In the genomic region with DNA sequence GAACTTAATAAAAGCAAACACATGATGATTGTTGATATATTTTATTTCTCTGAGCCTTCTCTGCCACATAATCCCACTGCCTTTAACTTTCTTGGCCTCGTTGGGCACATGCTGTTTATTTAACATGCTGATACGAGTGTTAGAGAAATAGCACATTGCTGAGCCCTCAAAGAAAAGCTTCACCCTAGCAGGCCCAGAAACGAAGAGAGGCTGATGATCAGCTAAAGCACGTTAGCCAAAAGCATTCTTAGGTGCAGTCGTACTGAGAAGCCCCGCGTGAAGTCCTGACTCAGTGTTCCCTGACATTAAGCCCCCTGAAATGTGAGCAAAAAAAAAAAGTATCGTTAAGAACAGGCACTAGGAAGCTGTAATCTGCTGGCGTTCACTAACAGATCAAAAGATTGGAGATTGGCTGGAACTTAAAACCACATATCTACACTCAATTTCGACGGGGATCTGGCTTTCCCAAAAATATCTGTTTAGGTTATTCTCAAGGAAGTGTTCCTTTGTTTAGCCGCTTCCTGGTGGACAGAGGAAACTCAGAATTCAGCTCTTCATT, we compare ENCODE assay signal across 10 cellular contexts.
DNase-seq lines count a peak whose midpoint lies in the region; ATAC-seq and TF ChIP-seq lines count a peak whose summit lies in the region.
"Had no signal": no experiment of that assay in that cellular context is flagged by ENCODE, and none has a peak within 500 bp of the region (broad histone marks: within the 10 kb centered on the region; RNA-seq: fewer than 3 reads in every experiment).

No MANE protein-coding gene starts in this region.

- H3K4me1 ChIP-seq in DND-41 (ENCODE audit: insufficient read depth, low read length), result no peaks in the 10 kb centered on the region
- peaks cover 44% of the 10 kb centered on the region for H3K4me1 ChIP-seq in OCI-LY1 (ENCODE audit: insufficient read depth, low read length, severe bottlenecking)
- H3K4me1 ChIP-seq in neural progenitor cell, result peaks cover 5% of the 10 kb centered on the region

- H3K4me3 Mint-ChIP-seq in central memory CD8-positive, alpha-beta T cell, result no peak overlapping the region
- H3K4me3 Mint-ChIP-seq in neural progenitor cell, result no peak overlapping the region
- H3K4me3 Mint-ChIP-seq in T-cell, result no peak overlapping the region

- H3K9me2 ChIP-seq in OCI-LY1 (ENCODE audit: low read depth, low read length), result no peaks in the 10 kb centered on the region

- H3K36me3 Mint-ChIP-seq in central memory CD8-positive, alpha-beta T cell (ENCODE audit: insufficient read depth), result peaks cover 18% of the 10 kb centered on the region
- H3K36me3 Mint-ChIP-seq in neural progenitor cell (peaks cover 37% of the 10 kb centered on the region), T-cell (peaks cover 24% of the 10 kb centered on the region)

- H3K4me1 Mint-ChIP-seq in central memory CD8-positive, alpha-beta T cell, result peaks cover 30% of the 10 kb centered on the region
- peaks cover 39% of the 10 kb centered on the region for H3K4me1 Mint-ChIP-seq in neural progenitor cell
- peaks cover 1 to 21% (median 7%) of the 10 kb centered on the region in 3 donors for H3K4me1 Mint-ChIP-seq in T-cell

- no peak for TF ChIP-seq CTCF in DND-41 (IDR thresholded peaks at IDR 0.05; ENCODE audit: borderline replicate concordance, extremely low read depth, low read length, poor library complexity, severe bottlenecking)
- no peak for TF ChIP-seq CTCF in OCI-LY1 (IDR thresholded peaks at IDR 0.05; ENCODE audit: low read length)
- TF ChIP-seq CTCF in neural progenitor cell (IDR thresholded peaks at IDR 0.05), result no peak

- H3K79me2 ChIP-seq in DND-41 (ENCODE audit: insufficient read depth, low read length), result peaks cover 72% of the 10 kb centered on the region
- H3K79me2 ChIP-seq in OCI-LY1 (ENCODE audit: insufficient read depth, low read length), result no peaks in the 10 kb centered on the region
- no peaks in the 10 kb centered on the region for H3K79me2 ChIP-seq in neural progenitor cell (ENCODE audit: low read depth)

- H3K27ac ChIP-seq in DND-41 (ENCODE audit: low read length), result peak overlapping the region; percentile 53
- peak overlapping the region; percentile 91 for H3K27ac ChIP-seq in OCI-LY1 (ENCODE audit: low read depth, low read length, poor library complexity, severe bottlenecking)
- no peak overlapping the region for H3K27ac ChIP-seq in neural progenitor cell
- H3K27ac ChIP-seq: thoracic aorta had no signal

- H3K27me3 ChIP-seq in DND-41 (ENCODE audit: insufficient read depth, low read length, poor library complexity), result no peaks in the 10 kb centered on the region
- no peaks in the 10 kb centered on the region for H3K27me3 ChIP-seq in OCI-LY1 (ENCODE audit: insufficient read depth, low read length)
- H3K27me3 ChIP-seq in neural progenitor cell, result no peaks in the 10 kb centered on the region

- POLR2A ChIA-PET in T-cell (lab: Charles Lee), result no interaction called here

- H3K4me3 ChIP-seq in DND-41 (ENCODE audit: low read depth in 1 of 2, low read length in 2 of 2) (no peak overlapping the region), OCI-LY1 (ENCODE audit: low read depth, low read length, poor library complexity, severe bottlenecking) (peak overlapping the region; percentile 28), neural progenitor cell (no peak overlapping the region)
- H3K4me3 ChIP-seq: thoracic aorta had no signal

- CTCF ChIA-PET in T-cell (lab: Charles Lee), result interaction anchor here in 1 of 2 donors (0.8 kb wide), 1 partner anchor 65 kb away, joined by 3 read pairs; no protein-coding TSS in a partner anchor

- peak overlapping the region; percentile 55 for H3K27ac Mint-ChIP-seq in central memory CD8-positive, alpha-beta T cell (ENCODE audit: low read depth)
- H3K27ac Mint-ChIP-seq in neural progenitor cell (peak overlapping the region; percentile 1), T-cell (no peak overlapping the region)

- H3F3A ChIP-seq in OCI-LY1 (ENCODE audit: insufficient read depth, low read length), result no peaks in the 10 kb centered on the region
- H3F3A ChIP-seq in neural progenitor cell (ENCODE audit: low read depth), result no peaks in the 10 kb centered on the region

- ATAC-seq in DND-41 (ENCODE audit: insufficient read depth, low read depth), result no peak
- ATAC-seq in central memory CD8-positive, alpha-beta T cell (replicated peaks; ENCODE audit: extremely low read depth, poor library complexity, severe bottlenecking), result no peak
- no peak for ATAC-seq in T-cell (replicated peaks in 1 of 4)
- ATAC-seq in GM18502 (IDR thresholded peaks at IDR 0.05; ENCODE audit: poor library complexity, unreplicated experiment), result no peak
- ATAC-seq: HepG2 had no signal

- DNase-seq in DND-41 (no peak), neural progenitor cell (ENCODE audit: low spot score) (no peak), cerebellar cortex (ENCODE audit: low spot score) (no peak), T-cell (no peak), SIG-M5 treated with dmso at 0.1 percent for 504 hours (lab: John Stamatoyannopoulos, UW; ENCODE audit: unreplicated experiment) (no peak)
- DNase-seq in central memory CD8-positive, alpha-beta T cell (ENCODE audit: low spot score in 2 of 2), result no peak

- peaks cover 14% of the 10 kb centered on the region; the same call in 1 of the 2 replicates for H4K20me1 ChIP-seq in DND-41 (ENCODE audit: insufficient read depth, low read length)
- no peaks in the 10 kb centered on the region for H4K20me1 ChIP-seq in OCI-LY1 (ENCODE audit: insufficient read depth, low read length)
- H4K20me1 ChIP-seq in neural progenitor cell (ENCODE audit: low read depth), result peaks cover 33% of the 10 kb centered on the region

- no peak overlapping the region for H3K9ac ChIP-seq in DND-41 (ENCODE audit: low read depth, low read length)
- H3K9ac ChIP-seq in OCI-LY1 (ENCODE audit: low read length), result peak overlapping the region; percentile 66
- H3K9ac ChIP-seq in neural progenitor cell, result no peak overlapping the region

- H3K4me2 ChIP-seq in DND-41 (ENCODE audit: insufficient read depth, low read length), result no peak overlapping the region
- H3K4me2 ChIP-seq in OCI-LY1 (ENCODE audit: low read length), result peak overlapping the region; percentile 63
- H3K4me2 ChIP-seq in neural progenitor cell, result no peak overlapping the region

- H3K36me3 ChIP-seq in DND-41 (ENCODE audit: insufficient read depth, low read length), result peaks cover 97% of the 10 kb centered on the region
- H3K36me3 ChIP-seq in OCI-LY1 (ENCODE audit: insufficient read depth, low read length), result peaks cover 61% of the 10 kb centered on the region
- peaks cover 2% of the 10 kb centered on the region for H3K36me3 ChIP-seq in neural progenitor cell
- H3K36me3 ChIP-seq: thoracic aorta had no signal

- H3K9me3 Mint-ChIP-seq in central memory CD8-positive, alpha-beta T cell, result no peaks in the 10 kb centered on the region
- H3K9me3 Mint-ChIP-seq in neural progenitor cell (peaks cover 3% of the 10 kb centered on the region), T-cell (no peaks in the 10 kb centered on the region)

- H3K9me3 ChIP-seq in DND-41 (ENCODE audit: insufficient read depth, low read length, severe bottlenecking) (no peaks in the 10 kb centered on the region), OCI-LY1 (ENCODE audit: low read length) (no peaks in the 10 kb centered on the region), neural progenitor cell (ENCODE audit: low read depth) (no peaks in the 10 kb centered on the region)
- H3K9me3 ChIP-seq: thoracic aorta had no signal

- H2AFZ ChIP-seq in DND-41 (ENCODE audit: low read depth, low read length) (no peak overlapping the region), OCI-LY1 (ENCODE audit: low read length) (no peak overlapping the region), neural progenitor cell (replicated peaks) (no peak overlapping the region)

- H3K27me3 Mint-ChIP-seq in central memory CD8-positive, alpha-beta T cell, result no peaks in the 10 kb centered on the region
- H3K27me3 Mint-ChIP-seq in neural progenitor cell (ENCODE audit: insufficient read depth, low read depth) (no peaks in the 10 kb centered on the region), T-cell (no peaks in the 10 kb centered on the region)

Comparison
In these comparisons a context has a peak if more than half of its experiments do, and no peak if none do; other contexts are left out.
1. H3K27ac Mint-ChIP-seq: peak in central memory CD8-positive, alpha-beta T cell (single experiment) and neural progenitor cell (single experiment); none in T-cell (0 of 2).